8 cellular contexts compared by ENCODE assay signal in genomic region chr11:7657306-7658025, GRCh38. TPM values are rescaled to one million over a fixed set of nuclear protein-coding genes. Genes with fewer than 3 reads are reported as not detected.
DNase-seq lines count a peak whose midpoint lies in the region; ATAC-seq and TF ChIP-seq lines count a peak whose summit lies in the region.

No MANE protein-coding gene starts in this region.

- peak; percentile 55 for TF ChIP-seq CTCF in lower lobe of right lung (IDR thresholded peaks at IDR 0.05)
- peak; percentile 27 to 43 (median 41) for TF ChIP-seq CTCF in vagina (IDR thresholded peaks at IDR 0.05)

- H3K27me3 ChIP-seq in HAP-1 (ENCODE audit: low read depth) (no peaks in the 10 kb centered on the region), lower lobe of right lung (ENCODE audit: low read depth) (no peaks in the 10 kb centered on the region), vagina (no peaks in the 10 kb centered on the region)

- no peak for TF ChIP-seq POLR2A in vagina (IDR thresholded peaks at IDR 0.05)

- intact Hi-C loops in lower lobe of right lung (cut with DNase I): no loop called here
- intact Hi-C loops in vagina (cut with DNase I): no loop called here

- H3K4me1 ChIP-seq in HAP-1 (peaks cover 4% of the 10 kb centered on the region), lower lobe of right lung (no peaks in the 10 kb centered on the region), vagina (no peaks in the 10 kb centered on the region)

- ATAC-seq in lower lobe of right lung: peak; percentile 93 to 96
- no peak for ATAC-seq in GM18909 (IDR thresholded peaks at IDR 0.05; ENCODE audit: poor library complexity, unreplicated experiment)

- H3K27ac ChIP-seq in lower lobe of right lung (no peak overlapping the region), vagina (no peak overlapping the region)

- H3K4me3 ChIP-seq in HAP-1 (no peak overlapping the region), lower lobe of right lung (no peak overlapping the region), vagina (no peak overlapping the region)

- H3K9me3 ChIP-seq in HAP-1 (no peaks in the 10 kb centered on the region), lower lobe of right lung (no peaks in the 10 kb centered on the region), vagina (no peaks in the 10 kb centered on the region)

- in situ Hi-C loops in HAP-1 (cut with MboI; ENCODE audit: low sequenced_read_pairs): loop anchor here (25.0 kb wide), 1 partner anchor 495 kb away; no protein-coding TSS in a partner anchor

- H3K36me3 ChIP-seq in HAP-1 (replicated peaks) (peaks cover 9% of the 10 kb centered on the region), lower lobe of right lung (peaks cover 31% of the 10 kb centered on the region), vagina (peaks cover 0 to 20% of the 10 kb centered on the region in 2 donors)

- DNase-seq in COLO668 (lab: John Stamatoyannopoulos, UW; ENCODE audit: unreplicated experiment) (peak; percentile 39), HAP-1 (ENCODE audit: low spot score in 2 of 2) (peak; percentile 84 to 87), OCI-M1 (lab: John Stamatoyannopoulos, UW) (peak; percentile 72), dermis blood vessel endothelial cell (peak; percentile 89), lower lobe of right lung (peak; percentile 66), vagina (ENCODE audit: extremely low spot score in 2 of 2) (no peak), T-helper 9 cell (no peak)

RNA-seq across cellular contexts. Expression of gene CYB5R2, which starts 15.8 kb away (rescaled TPM):
- total RNA-seq in dermis blood vessel endothelial cell (0.47 TPM in 1 of 2 replicates, not detected in the other), lower lobe of right lung (16.0 TPM), vagina (17.7 TPM)

RNA-seq across cellular contexts. Expression of gene OVCH2, which starts 48.8 kb away (rescaled TPM):
- not detected in 2 replicates for total RNA-seq in dermis blood vessel endothelial cell
- 7.4 TPM for total RNA-seq in lower lobe of right lung
- total RNA-seq in vagina: not detected

Comparison
In these comparisons a context has a peak if more than half of its experiments do, and no peak if none do; other contexts are left out.
1. DNase-seq: peak in COLO668 (single experiment), HAP-1 (2 of 2), OCI-M1 (single experiment), dermis blood vessel endothelial cell (single experiment) and lower lobe of right lung (single experiment); none in vagina (0 of 2) and T-helper 9 cell (single experiment).
2. RNA of gene CYB5R2, which starts 15.8 kb away (total RNA-seq): 17.7 TPM in vagina (single experiment) and 16.0 TPM in lower lobe of right lung (single experiment); 0.47 TPM in dermis blood vessel endothelial cell; every median in the first group is over 10 times any median in the second.